In genomic region chr19:30476997-30477396, GRCh38 we compare ENCODE assay signal across 11 cellular contexts.
"Had no signal": no experiment of that assay in that cellular context is flagged by ENCODE, and none has a peak within 500 bp of the region (broad histone marks: within the 10 kb centered on the region; RNA-seq: fewer than 3 reads in every experiment).

No MANE protein-coding gene starts in this region.

- H3K9ac ChIP-seq: GM23248 had no signal

- H2AFZ ChIP-seq: GM23248 had no signal

- H3K4me3 ChIP-seq: GM23248, GM23338, HAP-1 had no signal

- ATAC-seq: GM23338, HCT116 had no signal

- H3K4me1 ChIP-seq: HAP-1 had no signal

- H3K4me2 ChIP-seq: GM23338 had no signal

- H3K36me3 ChIP-seq: HAP-1 had no signal

- DNase-seq: GM23248, GOT3, H7, H9, HCEC 1CT, HFFc6 had no signal

- FAIRE-seq: H1, H54 had no signal

- H3K27ac ChIP-seq: GM23248 had no signal

- H3K9me3 ChIP-seq: HAP-1 had no signal
